ENCODE assay signal across 8 cellular contexts in the genomic region with DNA sequence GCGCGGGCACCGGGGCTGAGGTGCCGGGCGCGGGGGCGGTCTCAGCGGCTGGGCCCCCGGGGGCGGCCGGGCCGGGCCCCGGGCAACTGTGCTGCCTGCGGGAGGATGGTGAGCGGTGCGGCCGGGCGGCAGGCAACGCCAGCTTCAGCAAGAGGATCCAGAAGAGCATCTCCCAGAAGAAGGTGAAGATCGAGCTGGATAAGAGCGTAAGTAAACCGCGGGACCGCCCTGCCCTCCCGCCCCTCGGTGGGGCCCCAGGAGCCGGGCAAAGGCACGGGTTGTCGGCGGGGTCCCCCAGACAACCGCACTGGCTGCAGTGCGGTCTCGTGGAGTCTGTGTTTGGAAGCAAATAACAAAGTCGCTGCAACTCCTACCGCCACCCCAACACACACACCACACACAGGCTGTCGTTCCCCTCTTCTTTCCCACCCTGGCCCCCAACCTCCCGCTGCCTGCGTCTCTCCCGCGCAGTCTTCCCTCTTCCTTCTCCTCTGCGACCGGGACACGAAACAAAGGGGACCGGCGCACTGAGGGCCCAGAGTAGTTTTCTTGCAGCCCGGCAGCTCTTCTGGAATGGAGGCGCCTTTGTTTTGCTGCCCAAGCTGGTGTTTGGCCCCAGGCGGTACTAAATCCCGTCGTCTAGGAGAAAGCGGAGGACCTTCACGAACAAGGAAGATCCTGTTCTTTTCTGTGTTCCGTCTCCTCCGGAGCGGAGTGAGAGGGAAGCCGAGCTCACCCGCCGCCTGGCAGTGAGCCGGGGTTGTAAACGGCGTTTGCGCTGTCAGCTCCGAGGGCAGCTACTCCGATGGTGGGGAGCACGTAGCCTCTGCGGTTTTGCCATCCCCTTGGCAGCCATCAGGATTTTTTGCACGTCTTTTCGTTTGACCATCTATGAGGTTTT. TPM values are rescaled to one million over a fixed set of nuclear protein-coding genes. Genes with fewer than 3 reads are reported as not detected.
DNase-seq lines count a peak whose midpoint lies in the region; TF ChIP-seq lines count a peak whose summit lies in the region.

No MANE protein-coding gene starts in this region.

- H3K27ac Mint-ChIP-seq in Calu3 (ENCODE audit: unreplicated experiment) (peak overlapping the region; percentile 26), nephron progenitor cell (peak overlapping the region; percentile 99)

- H3K9me3 Mint-ChIP-seq in Calu3 (ENCODE audit: low read depth, unreplicated experiment): no peaks in the 10 kb centered on the region
- H3K9me3 Mint-ChIP-seq in nephron progenitor cell: no peaks in the 10 kb centered on the region

- H3K27ac ChIP-seq in HL-60 (replicated peaks): peak overlapping the region; percentile 77
- H3K27ac ChIP-seq in testis: peak overlapping the region; percentile 98

- intact Hi-C loops in Calu3 (cut with micrococcal nuclease; ENCODE audit: unreplicated experiment) (loop anchor here (5.0 kb wide), 1 partner anchor 41 kb away; no protein-coding TSS in a partner anchor), testis (cut with DNase I; ENCODE audit: low total_unique reads) (loop anchor here (5.0 kb wide), 1 partner anchor 34 kb away; no protein-coding TSS in a partner anchor)

- peak overlapping the region; percentile 87 for H3K4me3 Mint-ChIP-seq in Calu3 (ENCODE audit: low read depth, unreplicated experiment)
- peak overlapping the region; percentile 100 for H3K4me3 Mint-ChIP-seq in nephron progenitor cell

- no peaks in the 10 kb centered on the region for H3K27me3 Mint-ChIP-seq in Calu3 (ENCODE audit: unreplicated experiment)
- H3K27me3 Mint-ChIP-seq in nephron progenitor cell (ENCODE audit: low read depth, poor library complexity): no peaks in the 10 kb centered on the region

- peak overlapping the region; percentile 94 for H3K4me3 ChIP-seq in HL-60 (replicated peaks; ENCODE audit: insufficient read depth, low read length)
- H3K4me3 ChIP-seq in fibroblast of villous mesenchyme (ENCODE audit: low read depth, low read length): peak overlapping the region; percentile 84
- H3K4me3 ChIP-seq in testis: peak overlapping the region; percentile 84 to 92

- no peaks in the 10 kb centered on the region for H3K27me3 ChIP-seq in HL-60 (ENCODE audit: insufficient read depth, poor library complexity, severe bottlenecking)
- no peaks in the 10 kb centered on the region for H3K27me3 ChIP-seq in testis

- no peaks in the 10 kb centered on the region for H3K4me1 ChIP-seq in testis

- no TSS peak for BruUV-seq in Calu3 (replicated peaks; lab: Mats Ljungman, UMichigan)

- 0% methylated on average over 7 to 67 of the region's 68 CpGs for WGBS in testis, 2 donors

- TF ChIP-seq CTCF in Calu3 (IDR thresholded peaks at IDR 0.05; ENCODE audit: unreplicated experiment) (no peak), GM20000 (IDR thresholded peaks at IDR 0.05; ENCODE audit: extremely low read depth, missing control alignments) (no peak), HL-60 (IDR thresholded peaks at IDR 0.05; ENCODE audit: insufficient read depth, low read length) (no peak), fibroblast of villous mesenchyme (IDR thresholded peaks at IDR 0.05; ENCODE audit: insufficient read depth, low read depth, low read length) (no peak), nephron progenitor cell (IDR thresholded peaks at IDR 0.05) (no peak), testis (IDR thresholded peaks at IDR 0.05) (no peak)

- peaks cover 9% of the 10 kb centered on the region for H3K4me1 Mint-ChIP-seq in Calu3 (ENCODE audit: low read depth, unreplicated experiment)
- H3K4me1 Mint-ChIP-seq in nephron progenitor cell: peaks cover 39% of the 10 kb centered on the region

- peaks cover 32% of the 10 kb centered on the region for H3K36me3 Mint-ChIP-seq in Calu3 (ENCODE audit: insufficient read depth, unreplicated experiment)
- H3K36me3 Mint-ChIP-seq in nephron progenitor cell (ENCODE audit: low read depth): peaks cover 27% of the 10 kb centered on the region

- H3K9me3 ChIP-seq in testis: no peaks in the 10 kb centered on the region

- CTCF ChIA-PET in Calu3 (lab: Charles Lee): interaction anchor here (0.6 to 1.2 kb wide), 5 partner anchors 37 to 839 kb away, joined by 3 to 12 read pairs (median 5); partner anchors contain the start of gene HMGB2

- TF ChIP-seq POLR2A in testis (IDR thresholded peaks at IDR 0.05): no peak

- no peaks in the 10 kb centered on the region for H3K36me3 ChIP-seq in testis (ENCODE audit: low read depth, missing control alignments)

- DNase-seq in Calu3 (peak; percentile 50), GM20000 (ENCODE audit: low spot score) (peak; percentile 42), HL-60 (ENCODE audit: low read depth in 1 of 2, low spot score in 1 of 2) (peak in 1 of 2 experiments; percentile 73), RKO (ENCODE audit: low spot score) (peak; percentile 77), activated gamma-delta T cell (lab: John Stamatoyannopoulos, UW) (peak; percentile 48), fibroblast of villous mesenchyme (ENCODE audit: low read depth) (peak; percentile 71), nephron progenitor cell (peak; percentile 66), testis (peak; percentile 77)

RNA-seq across cellular contexts. Expression of gene SAP30, which starts 0.8 kb away (rescaled TPM):
- total RNA-seq in Calu3 (2022): 10.6 and 12.7 TPM in 2 replicates
- 13.2 and 21.2 TPM in 2 replicates for total RNA-seq in fibroblast of villous mesenchyme
- total RNA-seq in testis: 10 to 100 TPM; 49.0 to 57.0 TPM
- polyA plus RNA-seq in testis (ENCODE audit: insufficient read depth, low read depth, low replicate concordance): 45.8 TPM

RNA-seq across cellular contexts. Expression of gene SCRG1, which starts 27.4 kb away (rescaled TPM):
- not detected in 2 replicates for total RNA-seq in Calu3 (2022)
- total RNA-seq in fibroblast of villous mesenchyme: under 0.01 and 0.32 TPM in 2 replicates
- total RNA-seq in testis: 10 to 100 TPM; 22.9 to 32.0 TPM
- 29.1 TPM for polyA plus RNA-seq in testis (ENCODE audit: insufficient read depth, low read depth, low replicate concordance)

RNA-seq across cellular contexts. Expression of gene HMGB2, which starts 37.4 kb away (rescaled TPM):
- total RNA-seq in Calu3 (2022) (108 and 128 TPM in 2 replicates), fibroblast of villous mesenchyme (33.8 and 60.0 TPM in 2 replicates), testis (100 to 1,000 TPM in 1 of 2 donors, 10 to 100 TPM in 1; 80.1 to 117 TPM)
- polyA plus RNA-seq in testis (ENCODE audit: insufficient read depth, low read depth, low replicate concordance): 235 TPM

Comparison
In these comparisons a context has a peak if more than half of its experiments do, and no peak if none do; other contexts are left out.
1. RNA of gene SCRG1, which starts 27.4 kb away (total RNA-seq): 22.9 to 32.0 TPM in testis; not detected in Calu3 and under 0.01 to 0.32 TPM in fibroblast of villous mesenchyme; every median in the first group is over 10 times any median in the second.
2. Peak in every context shown above with its lines, with median percentiles within 50 percentile points of each other: H3K4me3 ChIP-seq.